ENCODE assay signal across 20 cellular contexts in genomic region chrX:40465735-40466551, GRCh38.
DNase-seq lines count a peak whose midpoint lies in the region; ATAC-seq and TF ChIP-seq lines count a peak whose summit lies in the region.
"Had no signal": no experiment of that assay in that cellular context is flagged by ENCODE, and none has a peak within 500 bp of the region (broad histone marks: within the 10 kb centered on the region; RNA-seq: fewer than 3 reads in every experiment).

No MANE protein-coding gene starts in this region.

- WGBS in gastroesophageal sphincter (ENCODE audit: low coverage in 1 of 2), 2 donors: 59 to 90% methylated on average over 4 of the region's 5 CpGs

- DNase-seq in NCI-H446 treated with DMSO at 0.1 percent for 48 hours (lab: John Stamatoyannopoulos, UW): peak; percentile 1
- no peak for DNase-seq in NCI-H446 (lab: John Stamatoyannopoulos, UW)
- peak; percentile 12 for DNase-seq in GM12865 (ENCODE audit: low read depth)
- DNase-seq in SJCRH30: peak; percentile 21 to 42
- DNase-seq in NAMALWA (ENCODE audit: low spot score): no peak
- no peak for DNase-seq in HT-29 (ENCODE audit: low spot score)
- DNase-seq: activated CD4-positive, alpha-beta memory T cell treated with anti-CD3 and anti-CD28 coated beads for 36 hours; activated naive CD4-positive, alpha-beta T cell treated with anti-CD3 and anti-CD28 coated beads, Interleukin-2, amount 10 ng/mL, durations not matched to agents 7 days and 5 days; activated T-cell treated with anti-CD3 and anti-CD28 coated beads, Interleukin-2, amount 50 U/mL, for 1 hour; DMS53; foreskin keratinocyte; kidney glomerular epithelial cell; mesendoderm; MG63; NCI-H187 treated with DMSO at 0.1 percent for 48 hours; tibial artery had no signal

- H3K4me1 ChIP-seq in SJCRH30 (peaks cover 8% of the 10 kb centered on the region), gastroesophageal sphincter (no peaks in the 10 kb centered on the region)
- H3K4me1 ChIP-seq: foreskin keratinocyte had no signal

- no peaks in the 10 kb centered on the region for H3K27me3 ChIP-seq in SJCRH30
- H3K27me3 ChIP-seq in gastroesophageal sphincter: no peaks in the 10 kb centered on the region
- H3K27me3 ChIP-seq: body of pancreas, foreskin keratinocyte, MG63, tibial artery had no signal

- no peak overlapping the region for H3K4me3 ChIP-seq in GM12865 (ENCODE audit: low read depth, low read length)
- no peak overlapping the region for H3K4me3 ChIP-seq in SJCRH30
- no peak overlapping the region for H3K4me3 ChIP-seq in gastroesophageal sphincter
- H3K4me3 ChIP-seq: body of pancreas, MG63, tibial artery had no signal

- TF ChIP-seq CTCF in GM12865 (IDR thresholded peaks at IDR 0.05; ENCODE audit: insufficient read depth, low read depth, low read length, missing control alignments) (no peak), gastroesophageal sphincter (IDR thresholded peaks at IDR 0.05) (no peak)

- TF ChIP-seq EP300 in gastroesophageal sphincter (IDR thresholded peaks at IDR 0.05): no peak

- no peaks in the 10 kb centered on the region for H3K36me3 ChIP-seq in SJCRH30
- H3K36me3 ChIP-seq in gastroesophageal sphincter: no peaks in the 10 kb centered on the region
- H3K36me3 ChIP-seq: MG63, tibial artery had no signal

- H3K27ac ChIP-seq in SJCRH30 (no peak overlapping the region), gastroesophageal sphincter (no peak overlapping the region)
- H3K27ac ChIP-seq: C4-2B, foreskin keratinocyte, tibial artery had no signal

- H3K9me3 ChIP-seq in SJCRH30 (replicated peaks) (no peaks in the 10 kb centered on the region), gastroesophageal sphincter (no peaks in the 10 kb centered on the region)
- H3K9me3 ChIP-seq: body of pancreas, MG63, tibial artery had no signal

- ATAC-seq in gastroesophageal sphincter: peak; percentile 8
- no peak for ATAC-seq in GM18519 (IDR thresholded peaks at IDR 0.05; ENCODE audit: low FRiP score, unreplicated experiment)
- ATAC-seq: body of pancreas, foreskin keratinocyte had no signal

- no peak for TF ChIP-seq POLR2A in gastroesophageal sphincter (IDR thresholded peaks at IDR 0.05)

Comparison
In these comparisons a context has a peak if more than half of its experiments do, and no peak if none do; other contexts are left out.
1. DNase-seq: peak in NCI-H446 treated with DMSO at 0.1 percent for 48 hours (single experiment), GM12865 (single experiment) and SJCRH30 (2 of 2); none in NCI-H446 (0 of 2), NAMALWA (single experiment) and HT-29 (single experiment).